Comparison of ENCODE assay signal across 28 cellular contexts in genomic region chr20:6637160-6637579, GRCh38.
A peak's percentile ranks its signal among the peaks of the same experiment; 100 is the strongest.
DNase-seq lines count a peak whose midpoint lies in the region; ATAC-seq and TF ChIP-seq lines count a peak whose summit lies in the region.
"Had no signal": no experiment of that assay in that cellular context is flagged by ENCODE, and none has a peak within 500 bp of the region (broad histone marks: within the 10 kb centered on the region; RNA-seq: fewer than 3 reads in every experiment).

No MANE protein-coding gene starts in this region.

- intact Hi-C loops in left ventricle myocardium inferior (cut with micrococcal nuclease), result no loop called here
- intact Hi-C loops in Right ventricle myocardium superior (cut with DNase I), result loop anchor here (10.0 kb wide), 1 partner anchor 128 kb away; the partner anchor contains the start of gene BMP2
- intact Hi-C loops in esophagus muscularis mucosa (cut with DNase I), result no loop called here
- intact Hi-C loops in left colon (cut with DNase I, micrococcal nuclease), result no loop called here
- intact Hi-C loops in upper lobe of right lung (cut with DNase I), result no loop called here
- intact Hi-C loops in tibial artery (cut with DNase I; ENCODE audit: low total_unique reads), result loop anchor here (10.0 kb wide), 3 partner anchors 128 to 372 kb away; partner anchors contain the start of gene BMP2

- H3K4ac ChIP-seq in mesenchymal stem cell (ENCODE audit: low read depth in 1 of 2, low read length in 2 of 2), result no peak overlapping the region

- H3K23ac ChIP-seq in mesenchymal stem cell (ENCODE audit: low read length in 2 of 2), result no peak overlapping the region

- no peak overlapping the region for H2BK15ac ChIP-seq in mesenchymal stem cell (ENCODE audit: low read depth, poor library complexity, severe bottlenecking)

- no peak overlapping the region for H2AK5ac ChIP-seq in mesenchymal stem cell (ENCODE audit: low read length, severe bottlenecking)

- H3K4me1 ChIP-seq in left ventricle myocardium inferior (peaks cover 3% of the 10 kb centered on the region), esophagus muscularis mucosa (no peaks in the 10 kb centered on the region), upper lobe of right lung (peaks cover 4% of the 10 kb centered on the region), mesenchymal stem cell (ENCODE audit: control insufficient read depth, insufficient read depth, low read depth, low read length) (no peaks in the 10 kb centered on the region), tibial artery (peaks cover 0 to 9% (median 0%) of the 10 kb centered on the region in 4 donors)

- ATAC-seq in Right ventricle myocardium superior (ENCODE audit: poor library complexity) (no peak), left colon (peak; percentile 85), upper lobe of right lung (peak; percentile 46), GM18861 (IDR thresholded peaks at IDR 0.05; ENCODE audit: unreplicated experiment) (no peak)
- ATAC-seq: activated T-cell treated with anti-CD3 and anti-CD28 coated beads, Interleukin-2, amount 50 U/mL, for 4 hours; K562; stimulated activated memory B cell treated with anti-CD40 and anti-IgM and Interleukin-4, amounts not matched to agents 10 μg/mL and 1 μg/mL and 100 μg/mL, for 72 hours had no signal

- H2BK5ac ChIP-seq in mesenchymal stem cell (ENCODE audit: low read depth, low read length, poor library complexity, severe bottlenecking), result no peak overlapping the region

- no peak overlapping the region for H3K14ac ChIP-seq in mesenchymal stem cell (ENCODE audit: low read length in 2 of 2)

- H3K36me3 ChIP-seq in left ventricle myocardium inferior, result no peaks in the 10 kb centered on the region
- H3K36me3 ChIP-seq in esophagus muscularis mucosa, result no peaks in the 10 kb centered on the region
- H3K36me3 ChIP-seq in upper lobe of right lung, result no peaks in the 10 kb centered on the region
- no peaks in the 10 kb centered on the region for H3K36me3 ChIP-seq in mesenchymal stem cell (ENCODE audit: control insufficient read depth in 1 of 2, insufficient read depth in 2 of 2, low read depth in 1 of 2, low read length in 2 of 2)
- H3K36me3 ChIP-seq in tibial artery, result no peaks in the 10 kb centered on the region
- H3K36me3 ChIP-seq: cardiac muscle cell, heart right ventricle had no signal

- H2BK120ac ChIP-seq in mesenchymal stem cell (ENCODE audit: low read depth, low read length), result no peak overlapping the region

- H3K27ac ChIP-seq in left ventricle myocardium inferior (replicated peaks), result peak overlapping the region; percentile 4
- no peak overlapping the region for H3K27ac ChIP-seq in esophagus muscularis mucosa (replicated peaks in 1 of 4)
- H3K27ac ChIP-seq in upper lobe of right lung, result no peak overlapping the region
- H3K27ac ChIP-seq in mesenchymal stem cell (ENCODE audit: low read length, poor library complexity, severe bottlenecking), result no peak overlapping the region
- H3K27ac ChIP-seq in tibial artery, result no peak overlapping the region
- H3K27ac ChIP-seq: C4-2B, cardiac muscle cell, coronary artery, GM23248 had no signal

- H3K27me3 ChIP-seq in left ventricle myocardium inferior (ENCODE audit: low read depth) (no peaks in the 10 kb centered on the region), esophagus muscularis mucosa (no peaks in the 10 kb centered on the region), upper lobe of right lung (no peaks in the 10 kb centered on the region), mesenchymal stem cell (ENCODE audit: control insufficient read depth in 1 of 2, insufficient read depth in 1 of 2, low read length in 2 of 2) (peaks cover 12 to 13% of the 10 kb centered on the region in 2 experiments), tibial artery (no peaks in the 10 kb centered on the region)
- H3K27me3 ChIP-seq: cardiac muscle cell had no signal

- H3K9ac ChIP-seq in mesenchymal stem cell (ENCODE audit: low read length), result no peak overlapping the region
- H3K9ac ChIP-seq: GM23248 had no signal

- DNase-seq in left ventricle myocardium inferior (no peak), Right ventricle myocardium superior (no peak), esophagus muscularis mucosa (ENCODE audit: extremely low spot score) (peak; percentile 62), left colon (no peak), upper lobe of right lung (no peak), mesenchymal stem cell (no peak), tibial artery (no peak)
- DNase-seq: 8988T; activated gamma-delta T cell treated with Interleukin-2 at 50 U/mL for 16 hours; activated T-cell treated with anti-CD3 and anti-CD28 coated beads, Interleukin-2, amount 50 U/mL, for 4 hours; DMS79; effector CD8-positive, alpha-beta T cell; foreskin fibroblast; GDM1; heart right ventricle; NCI-H1092 treated with DMSO at 0.1 percent for 48 hours; NCI-H1694 treated with DMSO at 0.1 percent for 48 hours; NCI-H82; nephron progenitor cell; RPMI8226; substantia nigra had no signal

- H3K9me3 ChIP-seq in left ventricle myocardium inferior (replicated peaks) (no peaks in the 10 kb centered on the region), esophagus muscularis mucosa (no peaks in the 10 kb centered on the region), upper lobe of right lung (no peaks in the 10 kb centered on the region), mesenchymal stem cell (ENCODE audit: control insufficient read depth, low read length) (no peaks in the 10 kb centered on the region), tibial artery (no peaks in the 10 kb centered on the region)
- H3K9me3 ChIP-seq: heart right ventricle had no signal

- H3K4me2 ChIP-seq in mesenchymal stem cell (ENCODE audit: low read length, poor library complexity, severe bottlenecking), result no peak overlapping the region

- H3K4me3 ChIP-seq in left ventricle myocardium inferior, result no peak overlapping the region
- H3K4me3 ChIP-seq in esophagus muscularis mucosa, result no peak overlapping the region
- H3K4me3 ChIP-seq in upper lobe of right lung, result no peak overlapping the region
- no peak overlapping the region for H3K4me3 ChIP-seq in mesenchymal stem cell (ENCODE audit: insufficient read depth in 1 of 2, low read depth in 1 of 2, low read length in 2 of 2)
- H3K4me3 ChIP-seq in tibial artery, result no peak overlapping the region
- H3K4me3 ChIP-seq: cardiac muscle cell, coronary artery, GM23248, heart right ventricle, K562 had no signal

- no peak for TF ChIP-seq POLR2A in esophagus muscularis mucosa (IDR thresholded peaks at IDR 0.05; ENCODE audit: low read depth)

- H2AFZ ChIP-seq in mesenchymal stem cell (ENCODE audit: low read depth, low read length), result no peak overlapping the region
- H2AFZ ChIP-seq: GM23248 had no signal

- TF ChIP-seq EP300 in esophagus muscularis mucosa (IDR thresholded peaks at IDR 0.05), result no peak

- H2BK12ac ChIP-seq in mesenchymal stem cell (ENCODE audit: low read length in 2 of 2), result peak overlapping the region in 1 of 2 experiments; percentile 59

- H4K8ac ChIP-seq in mesenchymal stem cell (ENCODE audit: low read length), result no peak overlapping the region

- TF ChIP-seq CTCF in left ventricle myocardium inferior (IDR thresholded peaks at IDR 0.05; ENCODE audit: borderline replicate concordance) (no peak), esophagus muscularis mucosa (IDR thresholded peaks at IDR 0.05) (no peak), upper lobe of right lung (IDR thresholded peaks at IDR 0.05) (no peak), tibial artery (IDR thresholded peaks at IDR 0.05) (no peak)

- no peak overlapping the region for H4K91ac ChIP-seq in mesenchymal stem cell (ENCODE audit: low read length)

- H3K79me1 ChIP-seq in mesenchymal stem cell (replicated peaks; ENCODE audit: low read length, poor library complexity, severe bottlenecking), result no peaks in the 10 kb centered on the region

- H3K18ac ChIP-seq in mesenchymal stem cell (ENCODE audit: low read depth in 1 of 2, low read length in 2 of 2), result no peak overlapping the region

Comparison
In these comparisons a context has a peak if more than half of its experiments do, and no peak if none do; other contexts are left out.
1. intact Hi-C loops: an anchor here in Right ventricle myocardium superior (10.0 kb wide) and tibial artery (10.0 kb wide); none called in left ventricle myocardium inferior, esophagus muscularis mucosa, left colon and upper lobe of right lung.
2. ATAC-seq: peak in left colon (single experiment) and upper lobe of right lung (single experiment); none in Right ventricle myocardium superior (single experiment) and GM18861 (single experiment).